In the genomic region with DNA sequence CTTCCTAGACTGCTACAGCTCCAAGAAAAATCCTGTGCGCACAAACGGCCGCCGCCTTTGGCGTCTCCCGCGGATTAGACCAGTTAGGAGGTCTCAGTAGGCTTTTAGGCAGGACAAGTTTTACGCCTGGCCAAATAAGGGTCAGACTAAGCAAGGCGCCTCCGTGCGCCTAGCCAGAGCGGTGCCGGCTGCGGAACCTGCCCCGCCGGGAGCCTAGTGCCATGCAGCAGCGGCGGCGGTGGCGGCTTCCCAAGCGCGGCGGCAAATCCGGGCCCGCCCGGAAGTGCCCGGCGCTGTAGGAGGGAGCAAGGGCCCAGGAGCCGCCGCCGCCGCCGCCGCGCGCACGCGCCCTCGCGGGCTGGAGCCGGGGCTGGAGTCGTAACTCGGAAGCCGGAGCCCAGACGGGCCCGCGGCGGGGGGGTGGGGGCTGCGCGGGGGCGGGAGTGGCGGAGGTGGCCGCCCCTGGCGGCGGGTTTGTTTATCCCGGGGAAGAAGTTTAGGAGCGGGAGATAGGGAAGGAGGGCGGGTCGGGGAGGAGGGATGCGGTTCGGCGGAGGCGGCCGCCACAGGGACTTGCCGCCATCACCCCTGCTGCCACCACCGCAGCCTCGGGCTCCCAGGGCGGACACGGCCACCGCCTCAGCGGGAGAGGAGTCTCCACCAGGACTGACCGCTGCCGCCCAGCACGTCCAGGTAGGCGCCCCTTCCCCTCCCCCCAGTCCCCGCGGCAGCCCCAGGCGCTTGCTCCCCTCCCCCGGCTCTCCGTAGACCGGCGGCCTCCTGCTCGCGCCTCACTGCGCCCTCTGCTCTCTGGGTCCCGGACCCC, we compare ENCODE assay signal across 1 cellular context.
TF ChIP-seq lines count a peak whose summit lies in the region.

A gene (plus strand): TSS at position 344 of the 826 bp plus-strand sequence. CDS start 48,447 bp downstream, outside the sequence.

TF ChIP-seq in HepG2, 621 proteins besides CTCF, POLR2A, EP300 and RAD21 (continued from another document):
- TF ChIP-seq, protein P1, sequence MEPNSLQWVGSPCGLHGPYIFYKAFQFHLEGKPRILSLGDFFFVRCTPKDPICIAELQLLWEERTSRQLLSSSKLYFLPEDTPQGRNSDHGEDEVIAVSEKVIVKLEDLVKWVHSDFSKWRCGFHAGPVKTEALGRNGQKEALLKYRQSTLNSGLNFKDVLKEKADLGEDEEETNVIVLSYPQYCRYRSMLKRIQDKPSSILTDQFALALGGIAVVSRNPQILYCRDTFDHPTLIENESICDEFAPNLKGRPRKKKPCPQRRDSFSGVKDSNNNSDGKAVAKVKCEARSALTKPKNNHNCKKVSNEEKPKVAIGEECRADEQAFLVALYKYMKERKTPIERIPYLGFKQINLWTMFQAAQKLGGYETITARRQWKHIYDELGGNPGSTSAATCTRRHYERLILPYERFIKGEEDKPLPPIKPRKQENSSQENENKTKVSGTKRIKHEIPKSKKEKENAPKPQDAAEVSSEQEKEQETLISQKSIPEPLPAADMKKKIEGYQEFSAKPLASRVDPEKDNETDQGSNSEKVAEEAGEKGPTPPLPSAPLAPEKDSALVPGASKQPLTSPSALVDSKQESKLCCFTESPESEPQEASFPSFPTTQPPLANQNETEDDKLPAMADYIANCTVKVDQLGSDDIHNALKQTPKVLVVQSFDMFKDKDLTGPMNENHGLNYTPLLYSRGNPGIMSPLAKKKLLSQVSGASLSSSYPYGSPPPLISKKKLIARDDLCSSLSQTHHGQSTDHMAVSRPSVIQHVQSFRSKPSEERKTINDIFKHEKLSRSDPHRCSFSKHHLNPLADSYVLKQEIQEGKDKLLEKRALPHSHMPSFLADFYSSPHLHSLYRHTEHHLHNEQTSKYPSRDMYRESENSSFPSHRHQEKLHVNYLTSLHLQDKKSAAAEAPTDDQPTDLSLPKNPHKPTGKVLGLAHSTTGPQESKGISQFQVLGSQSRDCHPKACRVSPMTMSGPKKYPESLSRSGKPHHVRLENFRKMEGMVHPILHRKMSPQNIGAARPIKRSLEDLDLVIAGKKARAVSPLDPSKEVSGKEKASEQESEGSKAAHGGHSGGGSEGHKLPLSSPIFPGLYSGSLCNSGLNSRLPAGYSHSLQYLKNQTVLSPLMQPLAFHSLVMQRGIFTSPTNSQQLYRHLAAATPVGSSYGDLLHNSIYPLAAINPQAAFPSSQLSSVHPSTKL (CRISPR knock-in tag; IDR thresholded peaks at IDR 0.05), result peak; percentile 39
- TF ChIP-seq, protein P2, sequence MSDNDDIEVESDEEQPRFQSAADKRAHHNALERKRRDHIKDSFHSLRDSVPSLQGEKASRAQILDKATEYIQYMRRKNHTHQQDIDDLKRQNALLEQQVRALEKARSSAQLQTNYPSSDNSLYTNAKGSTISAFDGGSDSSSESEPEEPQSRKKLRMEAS (IDR thresholded peaks at IDR 0.05), result peak; percentile 97
- TF ChIP-seq ZFX (CRISPR knock-in tag; IDR thresholded peaks at IDR 0.05; ENCODE audit: low read depth) (peak; percentile 80), ZNF3 (CRISPR knock-in tag; IDR thresholded peaks at IDR 0.05) (no peak), ZNF607 (CRISPR knock-in tag; IDR thresholded peaks at IDR 0.05; ENCODE audit: borderline replicate concordance) (peak; percentile 69; the same call in 1 of the 2 replicates), HOXA7 (CRISPR knock-in tag; IDR thresholded peaks at IDR 0.05) (no peak), NFE2L2 (IDR thresholded peaks at IDR 0.05; ENCODE audit: low read length) (no peak), KLF11 (CRISPR knock-in tag; IDR thresholded peaks at IDR 0.05) (no peak)
- TF ChIP-seq, protein P3, sequence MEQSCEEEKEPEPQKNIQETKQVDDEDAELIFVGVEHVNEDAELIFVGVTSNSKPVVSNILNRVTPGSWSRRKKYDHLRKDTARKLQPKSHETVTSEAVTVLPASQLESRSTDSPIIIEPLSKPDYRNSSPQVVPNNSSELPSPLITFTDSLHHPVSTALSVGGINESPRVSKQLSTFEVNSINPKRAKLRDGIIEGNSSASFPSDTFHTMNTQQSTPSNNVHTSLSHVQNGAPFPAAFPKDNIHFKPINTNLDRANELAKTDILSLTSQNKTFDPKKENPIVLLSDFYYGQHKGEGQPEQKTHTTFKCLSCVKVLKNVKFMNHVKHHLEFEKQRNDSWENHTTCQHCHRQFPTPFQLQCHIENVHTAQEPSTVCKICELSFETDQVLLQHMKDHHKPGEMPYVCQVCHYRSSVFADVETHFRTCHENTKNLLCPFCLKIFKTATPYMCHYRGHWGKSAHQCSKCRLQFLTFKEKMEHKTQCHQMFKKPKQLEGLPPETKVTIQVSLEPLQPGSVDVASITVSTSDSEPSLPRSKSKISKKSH (CRISPR knock-in tag; IDR thresholded peaks at IDR 0.05; ENCODE audit: borderline replicate concordance), result peak; percentile 80; the same call in 1 of the 2 replicates
- TF ChIP-seq, protein P4, sequence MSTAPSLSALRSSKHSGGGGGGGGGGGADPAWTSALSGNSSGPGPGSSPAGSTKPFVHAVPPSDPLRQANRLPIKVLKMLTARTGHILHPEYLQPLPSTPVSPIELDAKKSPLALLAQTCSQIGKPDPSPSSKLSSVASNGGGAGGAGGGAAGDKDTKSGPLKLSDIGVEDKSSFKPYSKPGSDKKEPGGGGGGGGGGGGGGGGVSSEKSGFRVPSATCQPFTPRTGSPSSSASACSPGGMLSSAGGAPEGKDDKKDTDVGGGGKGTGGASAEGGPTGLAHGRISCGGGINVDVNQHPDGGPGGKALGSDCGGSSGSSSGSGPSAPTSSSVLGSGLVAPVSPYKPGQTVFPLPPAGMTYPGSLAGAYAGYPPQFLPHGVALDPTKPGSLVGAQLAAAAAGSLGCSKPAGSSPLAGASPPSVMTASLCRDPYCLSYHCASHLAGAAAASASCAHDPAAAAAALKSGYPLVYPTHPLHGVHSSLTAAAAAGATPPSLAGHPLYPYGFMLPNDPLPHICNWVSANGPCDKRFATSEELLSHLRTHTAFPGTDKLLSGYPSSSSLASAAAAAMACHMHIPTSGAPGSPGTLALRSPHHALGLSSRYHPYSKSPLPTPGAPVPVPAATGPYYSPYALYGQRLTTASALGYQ (CRISPR knock-in tag; IDR thresholded peaks at IDR 0.05), result no peak
- TF ChIP-seq, protein P5, sequence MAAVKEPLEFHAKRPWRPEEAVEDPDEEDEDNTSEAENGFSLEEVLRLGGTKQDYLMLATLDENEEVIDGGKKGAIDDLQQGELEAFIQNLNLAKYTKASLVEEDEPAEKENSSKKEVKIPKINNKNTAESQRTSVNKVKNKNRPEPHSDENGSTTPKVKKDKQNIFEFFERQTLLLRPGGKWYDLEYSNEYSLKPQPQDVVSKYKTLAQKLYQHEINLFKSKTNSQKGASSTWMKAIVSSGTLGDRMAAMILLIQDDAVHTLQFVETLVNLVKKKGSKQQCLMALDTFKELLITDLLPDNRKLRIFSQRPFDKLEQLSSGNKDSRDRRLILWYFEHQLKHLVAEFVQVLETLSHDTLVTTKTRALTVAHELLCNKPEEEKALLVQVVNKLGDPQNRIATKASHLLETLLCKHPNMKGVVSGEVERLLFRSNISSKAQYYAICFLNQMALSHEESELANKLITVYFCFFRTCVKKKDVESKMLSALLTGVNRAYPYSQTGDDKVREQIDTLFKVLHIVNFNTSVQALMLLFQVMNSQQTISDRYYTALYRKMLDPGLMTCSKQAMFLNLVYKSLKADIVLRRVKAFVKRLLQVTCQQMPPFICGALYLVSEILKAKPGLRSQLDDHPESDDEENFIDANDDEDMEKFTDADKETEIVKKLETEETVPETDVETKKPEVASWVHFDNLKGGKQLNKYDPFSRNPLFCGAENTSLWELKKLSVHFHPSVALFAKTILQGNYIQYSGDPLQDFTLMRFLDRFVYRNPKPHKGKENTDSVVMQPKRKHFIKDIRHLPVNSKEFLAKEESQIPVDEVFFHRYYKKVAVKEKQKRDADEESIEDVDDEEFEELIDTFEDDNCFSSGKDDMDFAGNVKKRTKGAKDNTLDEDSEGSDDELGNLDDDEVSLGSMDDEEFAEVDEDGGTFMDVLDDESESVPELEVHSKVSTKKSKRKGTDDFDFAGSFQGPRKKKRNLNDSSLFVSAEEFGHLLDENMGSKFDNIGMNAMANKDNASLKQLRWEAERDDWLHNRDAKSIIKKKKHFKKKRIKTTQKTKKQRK (IDR thresholded peaks at IDR 0.05; ENCODE audit: low read length), result no peak
